Comparison of ENCODE assay signal across 8 cellular contexts in genomic region chr6:116536216-116536621, GRCh38. TPM values are rescaled to one million over a fixed set of nuclear protein-coding genes. Genes with fewer than 3 reads are reported as not detected.
DNase-seq lines count a peak whose midpoint lies in the region; ATAC-seq, FAIRE-seq and TF ChIP-seq lines count a peak whose summit lies in the region.

No MANE protein-coding gene starts in this region.

- no peaks in the 10 kb centered on the region for H3K9me3 ChIP-seq in colonic mucosa
- H3K9me3 ChIP-seq in lower lobe of right lung, result no peaks in the 10 kb centered on the region

- H3K9me3 Mint-ChIP-seq in stimulated activated memory B cell treated with anti-CD40 and anti-IgM and Interleukin-4, amounts not matched to agents 10 μg/mL and 1 μg/mL and 100 μg/mL, for 72 hours, result no peaks in the 10 kb centered on the region

- H3K4me1 ChIP-seq in colonic mucosa (no peaks in the 10 kb centered on the region), lower lobe of right lung (no peaks in the 10 kb centered on the region)

- H3K36me3 Mint-ChIP-seq in stimulated activated memory B cell treated with anti-CD40 and anti-IgM and Interleukin-4, amounts not matched to agents 10 μg/mL and 1 μg/mL and 100 μg/mL, for 72 hours, result no peaks in the 10 kb centered on the region

- H3K27me3 ChIP-seq in colonic mucosa, result no peaks in the 10 kb centered on the region
- H3K27me3 ChIP-seq in lower lobe of right lung (ENCODE audit: low read depth), result peaks cover 7% of the 10 kb centered on the region

- DNase-seq in Ammon's horn (ENCODE audit: low spot score) (peak; percentile 62), HTR-8/SVneo (ENCODE audit: insufficient read length, low spot score) (peak; percentile 42), RCC 7860 (ENCODE audit: low spot score) (peak; percentile 13), colonic mucosa (peak; percentile 27), lower lobe of right lung (no peak), NCI-H187 (lab: John Stamatoyannopoulos, UW) (no peak)

- H3K9ac ChIP-seq in colonic mucosa (ENCODE audit: low read depth in 2 of 2, low read length in 2 of 2), result no peak overlapping the region

- peaks cover 2% of the 10 kb centered on the region for H3K4me1 Mint-ChIP-seq in stimulated activated memory B cell treated with anti-CD40 and anti-IgM and Interleukin-4, amounts not matched to agents 10 μg/mL and 1 μg/mL and 100 μg/mL, for 72 hours

- H3K27me3 Mint-ChIP-seq in stimulated activated memory B cell treated with anti-CD40 and anti-IgM and Interleukin-4, amounts not matched to agents 10 μg/mL and 1 μg/mL and 100 μg/mL, for 72 hours, result peaks cover 14% of the 10 kb centered on the region

- TF ChIP-seq CTCF in GM12874 (IDR thresholded peaks at IDR 0.05; ENCODE audit: insufficient read depth, low read depth, low read length), result peak; percentile 48
- peak; percentile 64 for TF ChIP-seq CTCF in colonic mucosa (IDR thresholded peaks at IDR 0.05)
- TF ChIP-seq CTCF in lower lobe of right lung (IDR thresholded peaks at IDR 0.05), result peak; percentile 76

- H3K4me3 ChIP-seq in colonic mucosa, result no peak overlapping the region
- H3K4me3 ChIP-seq in lower lobe of right lung, result no peak overlapping the region

- H3K27ac ChIP-seq in colonic mucosa (no peak overlapping the region), lower lobe of right lung (no peak overlapping the region)

- no peak overlapping the region for H3K27ac Mint-ChIP-seq in stimulated activated memory B cell treated with anti-CD40 and anti-IgM and Interleukin-4, amounts not matched to agents 10 μg/mL and 1 μg/mL and 100 μg/mL, for 72 hours

- no peaks in the 10 kb centered on the region for H3K36me3 ChIP-seq in colonic mucosa
- no peaks in the 10 kb centered on the region for H3K36me3 ChIP-seq in lower lobe of right lung

- intact Hi-C loops in colonic mucosa (cut with DNase I) (no loop called here), lower lobe of right lung (cut with DNase I) (no loop called here)

- peak; percentile 61 to 63 for ATAC-seq in lower lobe of right lung
- ATAC-seq in stimulated activated memory B cell treated with anti-CD40 and anti-IgM and Interleukin-4, amounts not matched to agents 10 μg/mL and 1 μg/mL and 100 μg/mL, for 72 hours, result no peak

- no peak for FAIRE-seq in HTR-8/SVneo (lab: Jason Lieb, UNC)
- peak; percentile 78 for FAIRE-seq in RCC 7860 (lab: Jason Lieb, UNC)

- H3K4me3 Mint-ChIP-seq in stimulated activated memory B cell treated with anti-CD40 and anti-IgM and Interleukin-4, amounts not matched to agents 10 μg/mL and 1 μg/mL and 100 μg/mL, for 72 hours, result no peak overlapping the region

RNA-seq across cellular contexts. Expression of gene TRAPPC3L, which starts 9.3 kb away (rescaled TPM):
- total RNA-seq in colonic mucosa, result not detected
- not detected for total RNA-seq in lower lobe of right lung

RNA-seq across cellular contexts. Expression of gene CALHM4, which starts 17.3 kb away (rescaled TPM):
- total RNA-seq in colonic mucosa, result not detected
- total RNA-seq in lower lobe of right lung, result not detected

RNA-seq across cellular contexts. Expression of gene CALHM5, which starts 24.8 kb away (rescaled TPM):
- total RNA-seq in colonic mucosa (under 1 TPM; 0.20 to 0.37 TPM), lower lobe of right lung (1.9 TPM)

RNA-seq across cellular contexts. Expression of gene RWDD1, which starts 35.1 kb away (rescaled TPM):
- total RNA-seq in colonic mucosa, result 10 to 100 TPM; 27.4 to 30.8 TPM
- 35.9 TPM for total RNA-seq in lower lobe of right lung

Comparison
In these comparisons a context has a peak if more than half of its experiments do, and no peak if none do; other contexts are left out.
1. DNase-seq: peak in Ammon's horn (single experiment), HTR-8/SVneo (single experiment), RCC 7860 (single experiment) and colonic mucosa (single experiment); none in lower lobe of right lung (single experiment) and NCI-H187 (0 of 2).
2. Peak in every context shown above with its lines, with median percentiles within 50 percentile points of each other: CTCF ChIP-seq.